18 cellular contexts compared by ENCODE assay signal in genomic region chr20:8901237-8902025, GRCh38.
A peak's percentile ranks its signal among the peaks of the same experiment; 100 is the strongest.
DNase-seq lines count a peak whose midpoint lies in the region; ATAC-seq and TF ChIP-seq lines count a peak whose summit lies in the region.
"Had no signal": no experiment of that assay in that cellular context is flagged by ENCODE, and none has a peak within 500 bp of the region (broad histone marks: within the 10 kb centered on the region; RNA-seq: fewer than 3 reads in every experiment).

No MANE protein-coding gene starts in this region.

- no peaks in the 10 kb centered on the region for H3K79me1 ChIP-seq in H9 (ENCODE audit: insufficient read depth, low read depth, low read length, poor library complexity, severe bottlenecking)

- no peak overlapping the region for H2BK20ac ChIP-seq in H9 (ENCODE audit: low read depth, low read length, poor library complexity, severe bottlenecking)

- intact Hi-C loops in Right ventricle myocardium superior (cut with DNase I), result no loop called here
- intact Hi-C loops in psoas muscle (cut with DNase I), result no loop called here

- no peak overlapping the region for H2BK120ac ChIP-seq in H9 (ENCODE audit: low read depth, low read length, poor library complexity, severe bottlenecking)

- H3K36me3 ChIP-seq in WERI-Rb-1, result no peaks in the 10 kb centered on the region
- H3K36me3 ChIP-seq in psoas muscle (ENCODE audit: insufficient read depth in 1 of 2, low read depth in 1 of 2), result no peaks in the 10 kb centered on the region

- peaks cover under 1% of the 10 kb centered on the region for H3K9me3 ChIP-seq in WERI-Rb-1 (ENCODE audit: severe bottlenecking)
- no peaks in the 10 kb centered on the region for H3K9me3 ChIP-seq in psoas muscle
- no peaks in the 10 kb centered on the region for H3K9me3 ChIP-seq in H9 (ENCODE audit: control insufficient read depth, low read depth, low read length)

- H3K27me3 ChIP-seq in WERI-Rb-1 (ENCODE audit: insufficient read depth, low read depth, severe bottlenecking) (no peaks in the 10 kb centered on the region), psoas muscle (ENCODE audit: insufficient read depth in 3 of 3, low read length in 2 of 3) (no peaks in the 10 kb centered on the region), H9 (ENCODE audit: insufficient read depth, low read length) (no peaks in the 10 kb centered on the region)
- H3K27me3 ChIP-seq: foreskin keratinocyte had no signal

- no peaks in the 10 kb centered on the region for H4K20me1 ChIP-seq in H9 (ENCODE audit: control insufficient read depth, insufficient read depth, insufficient read length)

- no peak overlapping the region for H3K9ac ChIP-seq in H9 (ENCODE audit: extremely low read depth, insufficient read length, low read length)

- H3K27ac ChIP-seq in WERI-Rb-1, result peak overlapping the region; percentile 84
- H3K27ac ChIP-seq in psoas muscle, result peak overlapping the region; percentile 31
- H3K27ac ChIP-seq in H9 (ENCODE audit: insufficient read length, low read depth, low read length), result no peak overlapping the region
- H3K27ac ChIP-seq: foreskin keratinocyte had no signal

- WGBS in psoas muscle, 3 donors, result 25 to 36% (median 30%) methylated on average over 8 of the region's 8 CpGs
- no CpG with 5 or more reads among the region's 8 CpGs for WGBS in H9 (ENCODE audit: extremely low coverage, insufficient read length, low lambda C conversion rate)

- H3K23me2 ChIP-seq in H9 (ENCODE audit: insufficient read length, low read depth, low read length, poor library complexity, severe bottlenecking), result no peaks in the 10 kb centered on the region

- peak overlapping the region in 1 of 3 experiments; percentile 36; a peak in 1 of 7 replicates for H3K27ac Mint-ChIP-seq in H9
- H3K27ac Mint-ChIP-seq: activated CD8-positive, alpha-beta T cell treated with anti-CD3 and anti-CD28 coated beads, Interleukin-2, amount 10 ng/mL, durations not matched to agents 7 days and 5 days; activated T-helper 17 cell treated with anti-CD3 and anti-CD28 coated beads, Interleukin-2, amount 50 U/mL, for 72 hours had no signal

- no peak overlapping the region for H3K4ac ChIP-seq in H9 (ENCODE audit: low read depth, low read length)

- H4K91ac ChIP-seq in H9 (ENCODE audit: insufficient read length, low read depth, low read length), result no peak overlapping the region

- peak; percentile 19 for DNase-seq in AG08396 (ENCODE audit: low spot score)
- DNase-seq in WERI-Rb-1, result peak; percentile 57
- DNase-seq in Right ventricle myocardium superior, result peak; percentile 57
- DNase-seq in psoas muscle, result peak; percentile 32 to 61
- DNase-seq in H9, result no peak
- DNase-seq in SW 1271 (lab: John Stamatoyannopoulos, UW), result no peak
- no peak for DNase-seq in NCI-H69 (lab: John Stamatoyannopoulos, UW)
- no peak for DNase-seq in kidney glomerular epithelial cell (lab: John Stamatoyannopoulos, UW)
- DNase-seq: activated CD8-positive, alpha-beta T cell treated with anti-CD3 and anti-CD28 coated beads, Interleukin-2, amount 10 ng/mL, durations not matched to agents 7 days and 5 days; amygdala; dermis blood vessel endothelial cell; foreskin keratinocyte; mesendoderm; NCI-H1436 treated with DMSO at 0.1 percent for 48 hours; NCI-H446; OCI-M1; stimulated activated CD4-positive, alpha-beta T cell treated with anti-CD3 and anti-CD28 coated beads, Interleukin-15, amount 100 ng/mL, for 24 hours had no signal

- H3K14ac ChIP-seq in H9 (ENCODE audit: insufficient read depth, low read length), result no peak overlapping the region

- peaks cover 18 to 21% of the 10 kb centered on the region in 2 experiments for H3K4me1 Mint-ChIP-seq in H9
- H3K4me1 Mint-ChIP-seq: activated T-helper 17 cell treated with anti-CD3 and anti-CD28 coated beads, Interleukin-2, amount 50 U/mL, for 72 hours had no signal

- no peak overlapping the region for H2BK12ac ChIP-seq in H9 (ENCODE audit: insufficient read length, low read depth, low read length)

- no peak overlapping the region for H3K56ac ChIP-seq in H9 (ENCODE audit: insufficient read length, low read depth, low read length)

- H2BK15ac ChIP-seq in H9 (ENCODE audit: low read depth, low read length), result no peak overlapping the region

- TF ChIP-seq CTCF in WERI-Rb-1 (IDR thresholded peaks at IDR 0.05; ENCODE audit: low read depth, low read length) (no peak), psoas muscle (IDR thresholded peaks at IDR 0.05) (no peak), H9 (conservative IDR thresholded peaks at IDR 0.05) (no peak)

- no peak overlapping the region for H2BK5ac ChIP-seq in H9 (ENCODE audit: insufficient read length, low read length)

- no peak overlapping the region for H3K4me2 ChIP-seq in H9 (ENCODE audit: insufficient read depth, insufficient read length, low read length)

- H3K36me3 Mint-ChIP-seq in H9 (ENCODE audit: insufficient read depth in 1 of 3, low read depth in 3 of 3), result peaks cover 0 to 5% (median 5%) of the 10 kb centered on the region in 3 experiments; a peak in 5 of 7 replicates

- ATAC-seq in Right ventricle myocardium superior (ENCODE audit: poor library complexity) (peak; percentile 94), psoas muscle (peak in 2 of 4 donors; percentile 24 to 66)
- ATAC-seq: activated CD8-positive, alpha-beta T cell treated with anti-CD3 and anti-CD28 coated beads, Interleukin-2, amount 10 ng/mL, durations not matched to agents 7 days and 5 days; activated T-helper 17 cell treated with anti-CD3 and anti-CD28 coated beads, Interleukin-2, amount 50 U/mL, for 72 hours; foreskin keratinocyte had no signal

- no peak overlapping the region for H3T11ph ChIP-seq in H9 (ENCODE audit: low read length)

- peaks cover 4% of the 10 kb centered on the region in 2 experiments; a peak in 4 of 5 replicates for H3K9me3 Mint-ChIP-seq in H9
- H3K9me3 Mint-ChIP-seq: activated T-helper 17 cell treated with anti-CD3 and anti-CD28 coated beads, Interleukin-2, amount 50 U/mL, for 72 hours had no signal

- H3K4me1 ChIP-seq in psoas muscle, result peaks cover 11% of the 10 kb centered on the region
- no peaks in the 10 kb centered on the region for H3K4me1 ChIP-seq in H9 (ENCODE audit: insufficient read depth, low read length)
- H3K4me1 ChIP-seq: foreskin keratinocyte had no signal

- H2AK5ac ChIP-seq in H9 (ENCODE audit: insufficient read length, low read length), result no peak overlapping the region

- H3K4me3 ChIP-seq in WERI-Rb-1 (ENCODE audit: low read depth, low read length) (no peak overlapping the region; the same call in 1 of the 2 replicates), psoas muscle (no peak overlapping the region)

- no peak overlapping the region for H2AFZ ChIP-seq in H9 (ENCODE audit: low read length)

- no peak overlapping the region for H4K8ac ChIP-seq in H9 (replicated peaks; ENCODE audit: insufficient read length, low read depth, low read length)

- no peaks in the 10 kb centered on the region for H3K27me3 Mint-ChIP-seq in H9 (ENCODE audit: low read depth)
- H3K27me3 Mint-ChIP-seq: activated T-helper 17 cell treated with anti-CD3 and anti-CD28 coated beads, Interleukin-2, amount 50 U/mL, for 72 hours had no signal

- no peak overlapping the region for H4K5ac ChIP-seq in H9 (ENCODE audit: insufficient read length, low read depth, low read length)

- no peaks in the 10 kb centered on the region for H3K79me2 ChIP-seq in H9 (ENCODE audit: insufficient read depth, low read length)

- no peak overlapping the region for H3K18ac ChIP-seq in H9 (ENCODE audit: insufficient read length, low read depth, low read length)

- no peak overlapping the region for H3K4me3 Mint-ChIP-seq in H9
- H3K4me3 Mint-ChIP-seq: activated CD8-positive, alpha-beta T cell treated with anti-CD3 and anti-CD28 coated beads, Interleukin-2, amount 10 ng/mL, durations not matched to agents 7 days and 5 days; activated T-helper 17 cell treated with anti-CD3 and anti-CD28 coated beads, Interleukin-2, amount 50 U/mL, for 72 hours had no signal

- no peak overlapping the region for H3K23ac ChIP-seq in H9 (ENCODE audit: insufficient read length, low read depth, low read length)

Comparison
In these comparisons a context has a peak if more than half of its experiments do, and no peak if none do; other contexts are left out.
1. DNase-seq: peak in AG08396 (single experiment), WERI-Rb-1 (single experiment), Right ventricle myocardium superior (single experiment) and psoas muscle (2 of 2); none in H9 (single experiment), SW 1271 (0 of 2), NCI-H69 (single experiment) and kidney glomerular epithelial cell (single experiment).